In the genomic region with DNA sequence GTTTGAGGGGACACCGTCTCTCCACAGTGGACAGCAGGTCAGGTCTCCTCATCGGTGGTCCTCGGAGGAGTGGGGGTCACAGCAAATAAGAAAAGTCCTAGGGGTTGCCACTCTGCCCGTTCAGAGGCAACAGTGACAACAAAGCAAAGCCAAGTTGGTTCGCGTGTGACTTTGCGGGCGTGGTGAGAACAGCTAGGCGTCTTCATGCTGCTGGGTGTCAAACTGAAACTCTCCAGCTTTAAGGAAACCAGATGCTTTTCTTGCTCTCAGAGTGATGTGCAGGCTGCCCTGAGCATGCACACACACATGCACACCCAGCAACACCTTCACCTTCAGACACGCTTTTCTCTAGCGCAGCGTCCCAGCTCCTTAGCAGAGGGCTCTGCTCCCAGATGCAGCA, we compare ENCODE assay signal across 22 cellular contexts.
DNase-seq lines count a peak whose midpoint lies in the region; ATAC-seq and TF ChIP-seq lines count a peak whose summit lies in the region.
"Had no signal": no experiment of that assay in that cellular context is flagged by ENCODE, and none has a peak within 500 bp of the region (broad histone marks: within the 10 kb centered on the region; RNA-seq: fewer than 3 reads in every experiment).

No MANE protein-coding gene starts in this region.

- H3K9me3 ChIP-seq in T-helper 17 cell (ENCODE audit: control insufficient read depth, low read length, poor library complexity, severe bottlenecking) (no peaks in the 10 kb centered on the region), testis (no peaks in the 10 kb centered on the region)
- H3K9me3 ChIP-seq in naive thymus-derived CD4-positive, alpha-beta T cell (ENCODE audit: control insufficient read depth in 2 of 3, low read length in 3 of 3): no peaks in the 10 kb centered on the region
- H3K9me3 ChIP-seq: A549, BLaER1, SJCRH30 had no signal

- no peak overlapping the region for H3K27ac ChIP-seq in naive thymus-derived CD4-positive, alpha-beta T cell (ENCODE audit: low read depth, low read length)
- no peak overlapping the region for H3K27ac ChIP-seq in testis
- H3K27ac ChIP-seq: A549, BLaER1, SJCRH30 had no signal

- H3K36me3 Mint-ChIP-seq in T-helper 17 cell (ENCODE audit: low read depth): peaks cover 5% of the 10 kb centered on the region
- no peaks in the 10 kb centered on the region for H3K36me3 Mint-ChIP-seq in naive thymus-derived CD4-positive, alpha-beta T cell
- H3K36me3 Mint-ChIP-seq: CD8-positive, alpha-beta T cell had no signal

- WGBS in testis, 2 donors: 73 to 82% methylated on average over 6 to 12 of the region's 12 CpGs

- TF ChIP-seq CTCF in testis (IDR thresholded peaks at IDR 0.05): no peak

- H3K4me1 ChIP-seq in naive thymus-derived CD4-positive, alpha-beta T cell (ENCODE audit: control insufficient read depth in 2 of 2, insufficient read depth in 2 of 2, low read length in 2 of 2): peaks cover 0 to 5% of the 10 kb centered on the region in 2 donors
- no peaks in the 10 kb centered on the region for H3K4me1 ChIP-seq in testis
- H3K4me1 ChIP-seq: A549, SJCRH30 had no signal

- no peaks in the 10 kb centered on the region for H3K27me3 ChIP-seq in naive thymus-derived CD4-positive, alpha-beta T cell (ENCODE audit: control insufficient read depth in 2 of 2, insufficient read depth in 2 of 2, low read length in 2 of 2)
- no peaks in the 10 kb centered on the region for H3K27me3 ChIP-seq in testis
- H3K27me3 ChIP-seq: SJCRH30 had no signal

- H3K27ac Mint-ChIP-seq in T-helper 17 cell: no peak overlapping the region
- H3K27ac Mint-ChIP-seq in naive thymus-derived CD4-positive, alpha-beta T cell: no peak overlapping the region
- H3K27ac Mint-ChIP-seq: CD8-positive, alpha-beta T cell had no signal

- POLR2A ChIA-PET in naive thymus-derived CD4-positive, alpha-beta T cell (lab: Charles Lee): no interaction called here

- intact Hi-C loops in naive thymus-derived CD4-positive, alpha-beta T cell (cut with micrococcal nuclease): no loop called here
- intact Hi-C loops in testis (cut with DNase I; ENCODE audit: low total_unique reads): no loop called here

- no peak for TF ChIP-seq POLR2A in testis (IDR thresholded peaks at IDR 0.05)

- peak overlapping the region; percentile 41 for H3K4me3 Mint-ChIP-seq in T-helper 17 cell
- H3K4me3 Mint-ChIP-seq in naive thymus-derived CD4-positive, alpha-beta T cell: no peak overlapping the region
- H3K4me3 Mint-ChIP-seq: CD8-positive, alpha-beta T cell had no signal

- ATAC-seq in T-helper 17 cell (no peak), GM21528 (IDR thresholded peaks at IDR 0.05; ENCODE audit: low FRiP score, unreplicated experiment) (no peak), GM21619 (IDR thresholded peaks at IDR 0.05; ENCODE audit: unreplicated experiment) (no peak)
- peak; percentile 36 for ATAC-seq in naive thymus-derived CD4-positive, alpha-beta T cell
- ATAC-seq: A549; CD8-positive, alpha-beta T cell; HepG2 had no signal

- H3K36me3 ChIP-seq in naive thymus-derived CD4-positive, alpha-beta T cell (ENCODE audit: control insufficient read depth in 2 of 3, insufficient read depth in 3 of 3, low read length in 3 of 3): no peaks in the 10 kb centered on the region
- no peaks in the 10 kb centered on the region for H3K36me3 ChIP-seq in testis (ENCODE audit: low read depth, missing control alignments)
- H3K36me3 ChIP-seq: BLaER1, SJCRH30 had no signal

- DNase-seq in stimulated activated CD8-positive, alpha-beta memory T cell treated with anti-CD3 and anti-CD28 coated beads, Interleukin-15, amount 100 ng/mL, for 1 hour (ENCODE audit: low read depth): peak; percentile 9
- no peak for DNase-seq in stimulated activated CD8-positive, alpha-beta memory T cell treated with anti-CD3 and anti-CD28 coated beads, Interleukin-4, amount 100 ng/mL, for 48 hours
- DNase-seq in T-helper 17 cell (no peak), inferior parietal cortex (ENCODE audit: extremely low spot score) (no peak), testis (no peak)
- no peak for DNase-seq in naive thymus-derived CD4-positive, alpha-beta T cell
- DNase-seq: Calu3, EL, KBM-7, MV-4-11, NCI-H1417, NCI-H187, NCI-H226, NCI-H524, NCI-H82, SJCRH30 had no signal

- CTCF ChIA-PET in naive thymus-derived CD4-positive, alpha-beta T cell (lab: Charles Lee): no interaction called here

- no peaks in the 10 kb centered on the region for H3K4me1 Mint-ChIP-seq in T-helper 17 cell
- H3K4me1 Mint-ChIP-seq in naive thymus-derived CD4-positive, alpha-beta T cell: no peaks in the 10 kb centered on the region

- peaks cover 0 to 2% (median 0%) of the 10 kb centered on the region in 11 donors for H3K9me3 Mint-ChIP-seq in naive thymus-derived CD4-positive, alpha-beta T cell
- H3K9me3 Mint-ChIP-seq: CD8-positive, alpha-beta T cell had no signal

- no peak overlapping the region for H3K4me3 ChIP-seq in naive thymus-derived CD4-positive, alpha-beta T cell (ENCODE audit: low read length)
- no peak overlapping the region for H3K4me3 ChIP-seq in testis
- H3K4me3 ChIP-seq: A549, BLaER1, SJCRH30 had no signal

- peaks cover 34% of the 10 kb centered on the region for H3K27me3 Mint-ChIP-seq in T-helper 17 cell
- H3K27me3 Mint-ChIP-seq in naive thymus-derived CD4-positive, alpha-beta T cell: peaks cover 0 to 17% (median 5%) of the 10 kb centered on the region in 5 donors
